7 cellular contexts compared by ENCODE assay signal in the genomic region with DNA sequence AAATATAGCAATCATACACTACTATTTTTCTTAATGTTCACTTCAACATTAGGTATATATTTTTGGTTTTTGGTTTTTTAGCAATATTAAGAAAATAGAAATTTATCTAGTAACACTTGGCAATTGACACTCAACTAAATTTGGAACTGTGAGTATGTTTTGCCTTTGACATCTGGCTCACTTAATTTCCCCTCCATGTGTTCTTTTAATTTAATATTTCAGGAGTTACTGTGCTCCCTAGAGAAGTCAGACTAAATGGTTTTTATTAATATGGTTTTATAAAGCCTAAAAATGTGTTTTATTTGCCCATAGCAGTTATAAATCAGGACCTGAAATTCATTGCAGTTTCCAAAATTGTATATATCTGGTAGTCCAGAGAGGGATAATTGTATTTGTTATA.
"Had no signal": no experiment of that assay in that cellular context is flagged by ENCODE, and none has a peak within 500 bp of the region (broad histone marks: within the 10 kb centered on the region; RNA-seq: fewer than 3 reads in every experiment).

No MANE protein-coding gene starts in this region.

- FAIRE-seq: H1, H54, HTR-8/SVneo had no signal

- DNase-seq: H9, HCEC 1CT, IMR-90 had no signal

- ATAC-seq: GM23338 had no signal

- H3K4me3 ChIP-seq: GM23338 had no signal
